In the genomic region with DNA sequence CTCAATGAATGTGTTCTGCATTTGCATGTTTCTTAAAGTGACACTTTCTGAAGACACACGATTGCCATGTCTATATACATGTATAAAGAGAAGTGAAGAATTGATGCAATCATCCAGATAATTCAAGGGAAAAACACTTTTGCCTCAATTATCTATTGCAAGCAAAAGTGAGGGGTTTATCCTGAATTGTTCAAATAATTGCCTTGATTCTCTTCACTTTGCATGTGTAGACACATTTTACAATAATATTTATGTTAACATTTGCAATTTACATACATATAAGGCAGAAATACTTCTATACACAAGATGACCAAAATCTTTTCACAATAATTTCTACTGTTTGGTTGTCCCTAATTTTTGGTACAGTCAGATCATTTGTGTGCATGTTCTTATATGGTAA, we compare ENCODE assay signal across 16 cellular contexts.
DNase-seq lines count a peak whose midpoint lies in the region.
"Had no signal": no experiment of that assay in that cellular context is flagged by ENCODE, and none has a peak within 500 bp of the region (broad histone marks: within the 10 kb centered on the region; RNA-seq: fewer than 3 reads in every experiment).

No MANE protein-coding gene starts in this region.

- DNase-seq in G401 (ENCODE audit: low spot score) (peak; percentile 60), NCI-H69 (lab: John Stamatoyannopoulos, UW) (peak; percentile 72), cerebellar cortex (ENCODE audit: low spot score) (peak; percentile 56), GM03348 (ENCODE audit: low spot score) (no peak)
- no peak for DNase-seq in stimulated activated CD4-positive, alpha-beta T cell treated with anti-CD3 and anti-CD28 coated beads, Interleukin-4, amount 100 ng/mL, for 4 hours
- no peak for DNase-seq in activated T-helper 2 cell treated with anti-CD3 and anti-CD28 coated beads, Interferon-gamma antibody, Interleukin-2, Interleukin-4, amounts not matched to agents 10 μg/mL and 5 μg/mL and 100 μg/mL, durations not matched to agents 14 hours and 24 hours and 36 hours (ENCODE audit: low spot score)
- DNase-seq: 8988T; ACHN; BE2C; CD4-positive, alpha-beta memory T cell; CD4-positive, CD25-positive, alpha-beta regulatory T cell; CD8-positive, alpha-beta memory T cell; COR-L47; DMS79 treated with DMSO at 0.1 percent for 48 hours; GDM1 had no signal

- H3K9me3 Mint-ChIP-seq in activated T-helper 2 cell treated with anti-CD3 and anti-CD28 coated beads, Interferon-gamma antibody, Interleukin-2, Interleukin-4, amounts not matched to agents 10 μg/mL and 5 μg/mL and 100 μg/mL, durations not matched to agents 14 hours and 24 hours and 36 hours: no peaks in the 10 kb centered on the region
- H3K9me3 Mint-ChIP-seq: CD4-positive, alpha-beta memory T cell; CD4-positive, CD25-positive, alpha-beta regulatory T cell; CD8-positive, alpha-beta memory T cell had no signal

- no peaks in the 10 kb centered on the region for H3K36me3 Mint-ChIP-seq in activated T-helper 2 cell treated with anti-CD3 and anti-CD28 coated beads, Interferon-gamma antibody, Interleukin-2, Interleukin-4, amounts not matched to agents 10 μg/mL and 5 μg/mL and 100 μg/mL, durations not matched to agents 14 hours and 24 hours and 36 hours (ENCODE audit: low read depth)
- H3K36me3 Mint-ChIP-seq: CD14-positive monocyte; CD4-positive, alpha-beta memory T cell; CD4-positive, CD25-positive, alpha-beta regulatory T cell; CD8-positive, alpha-beta memory T cell had no signal

- H3K4me1 Mint-ChIP-seq in activated T-helper 2 cell treated with anti-CD3 and anti-CD28 coated beads, Interferon-gamma antibody, Interleukin-2, Interleukin-4, amounts not matched to agents 10 μg/mL and 5 μg/mL and 100 μg/mL, durations not matched to agents 14 hours and 24 hours and 36 hours (ENCODE audit: low read depth): peaks cover 4% of the 10 kb centered on the region
- H3K4me1 Mint-ChIP-seq: CD14-positive monocyte had no signal

- no peak overlapping the region for H3K4me3 Mint-ChIP-seq in activated T-helper 2 cell treated with anti-CD3 and anti-CD28 coated beads, Interferon-gamma antibody, Interleukin-2, Interleukin-4, amounts not matched to agents 10 μg/mL and 5 μg/mL and 100 μg/mL, durations not matched to agents 14 hours and 24 hours and 36 hours (ENCODE audit: low read depth)
- H3K4me3 Mint-ChIP-seq: CD14-positive monocyte; CD4-positive, alpha-beta memory T cell; CD4-positive, CD25-positive, alpha-beta regulatory T cell; CD8-positive, alpha-beta memory T cell had no signal

- H3K27me3 Mint-ChIP-seq in activated T-helper 2 cell treated with anti-CD3 and anti-CD28 coated beads, Interferon-gamma antibody, Interleukin-2, Interleukin-4, amounts not matched to agents 10 μg/mL and 5 μg/mL and 100 μg/mL, durations not matched to agents 14 hours and 24 hours and 36 hours (ENCODE audit: low read depth): no peaks in the 10 kb centered on the region
- H3K27me3 Mint-ChIP-seq: CD4-positive, CD25-positive, alpha-beta regulatory T cell had no signal

- no peak overlapping the region for H3K27ac Mint-ChIP-seq in activated T-helper 2 cell treated with anti-CD3 and anti-CD28 coated beads, Interferon-gamma antibody, Interleukin-2, Interleukin-4, amounts not matched to agents 10 μg/mL and 5 μg/mL and 100 μg/mL, durations not matched to agents 14 hours and 24 hours and 36 hours
- H3K27ac Mint-ChIP-seq: CD14-positive monocyte; CD4-positive, alpha-beta memory T cell; CD4-positive, CD25-positive, alpha-beta regulatory T cell; CD8-positive, alpha-beta memory T cell had no signal

- in situ Hi-C loops in G401 (cut with HindIII; ENCODE audit: low sequenced_read_pairs): no loop called here

- intact Hi-C loops in activated T-helper 2 cell treated with anti-CD3 and anti-CD28 coated beads, Interferon-gamma antibody, Interleukin-2, Interleukin-4, amounts not matched to agents 10 μg/mL and 5 μg/mL and 100 μg/mL, durations not matched to agents 14 hours and 24 hours and 36 hours (cut with micrococcal nuclease): no loop called here

Comparison
In these comparisons a context has a peak if more than half of its experiments do, and no peak if none do; other contexts are left out.
1. DNase-seq: peak in G401 (single experiment), NCI-H69 (single experiment) and cerebellar cortex (single experiment); none in stimulated activated CD4-positive, alpha-beta T cell treated with anti-CD3 and anti-CD28 coated beads, Interleukin-4, amount 100 ng/mL, for 4 hours (0 of 2), activated T-helper 2 cell treated with anti-CD3 and anti-CD28 coated beads, Interferon-gamma antibody, Interleukin-2, Interleukin-4, amounts not matched to agents 10 μg/mL and 5 μg/mL and 100 μg/mL, durations not matched to agents 14 hours and 24 hours and 36 hours (single experiment) and GM03348 (single experiment).